1 cellular context compared by ENCODE assay signal in the genomic region with DNA sequence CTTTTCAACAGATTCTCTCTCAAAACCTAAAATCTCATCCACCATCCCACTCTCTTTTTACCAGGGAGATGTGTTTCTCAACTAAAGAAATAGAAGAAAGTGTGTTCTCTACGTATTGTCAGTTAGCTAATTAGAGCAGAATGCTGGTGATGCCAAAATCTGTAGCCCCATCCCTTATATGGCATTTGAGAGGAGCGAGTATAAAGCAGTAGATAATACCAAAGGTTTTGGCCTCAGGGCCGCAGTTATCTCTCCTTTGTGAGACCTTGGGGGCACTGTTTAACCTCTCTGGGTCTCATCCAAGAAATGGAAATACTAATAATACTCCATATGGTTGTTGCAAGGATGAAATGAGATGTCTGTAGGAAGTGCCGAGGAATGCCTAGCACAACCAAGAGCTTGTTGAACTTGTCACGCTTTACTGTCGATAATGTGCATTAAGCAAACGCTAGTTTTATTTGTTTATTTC.
TF ChIP-seq lines count a peak whose summit lies in the region.

No MANE protein-coding gene starts in this region.

TF ChIP-seq in IMR-90, 13 proteins besides CTCF, POLR2A, EP300 and RAD21:
- TF ChIP-seq BHLHE40 (IDR thresholded peaks at IDR 0.05; ENCODE audit: low read depth, low read length) (no peak), RFX5 (IDR thresholded peaks at IDR 0.05; ENCODE audit: low read depth, low read length) (no peak), CHD1 (IDR thresholded peaks at IDR 0.05; ENCODE audit: low read depth, low read length) (no peak), NFE2L2 (IDR thresholded peaks at IDR 0.05; ENCODE audit: low read depth, low read length) (no peak), RCOR1 (IDR thresholded peaks at IDR 0.05; ENCODE audit: insufficient replicate concordance, low read length) (no peak), MAFK (IDR thresholded peaks at IDR 0.05; ENCODE audit: low read depth, low read length) (no peak), FOS (IDR thresholded peaks at IDR 0.05; ENCODE audit: low read depth, low read length) (no peak), SMC3 (IDR thresholded peaks at IDR 0.05; ENCODE audit: low read depth, low read length) (no peak)
- TF ChIP-seq, protein P1, sequence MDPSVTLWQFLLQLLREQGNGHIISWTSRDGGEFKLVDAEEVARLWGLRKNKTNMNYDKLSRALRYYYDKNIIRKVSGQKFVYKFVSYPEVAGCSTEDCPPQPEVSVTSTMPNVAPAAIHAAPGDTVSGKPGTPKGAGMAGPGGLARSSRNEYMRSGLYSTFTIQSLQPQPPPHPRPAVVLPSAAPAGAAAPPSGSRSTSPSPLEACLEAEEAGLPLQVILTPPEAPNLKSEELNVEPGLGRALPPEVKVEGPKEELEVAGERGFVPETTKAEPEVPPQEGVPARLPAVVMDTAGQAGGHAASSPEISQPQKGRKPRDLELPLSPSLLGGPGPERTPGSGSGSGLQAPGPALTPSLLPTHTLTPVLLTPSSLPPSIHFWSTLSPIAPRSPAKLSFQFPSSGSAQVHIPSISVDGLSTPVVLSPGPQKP (IDR thresholded peaks at IDR 0.05; ENCODE audit: borderline replicate concordance, low read depth, low read length), result no peak
- TF ChIP-seq, protein P2, sequence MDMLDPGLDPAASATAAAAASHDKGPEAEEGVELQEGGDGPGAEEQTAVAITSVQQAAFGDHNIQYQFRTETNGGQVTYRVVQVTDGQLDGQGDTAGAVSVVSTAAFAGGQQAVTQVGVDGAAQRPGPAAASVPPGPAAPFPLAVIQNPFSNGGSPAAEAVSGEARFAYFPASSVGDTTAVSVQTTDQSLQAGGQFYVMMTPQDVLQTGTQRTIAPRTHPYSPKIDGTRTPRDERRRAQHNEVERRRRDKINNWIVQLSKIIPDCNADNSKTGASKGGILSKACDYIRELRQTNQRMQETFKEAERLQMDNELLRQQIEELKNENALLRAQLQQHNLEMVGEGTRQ (IDR thresholded peaks at IDR 0.05; ENCODE audit: low read depth, low read length), result no peak
